In genomic region chr5:68187268-68188055, GRCh38 we compare ENCODE assay signal across 9 cellular contexts. TPM values are rescaled to one million over a fixed set of nuclear protein-coding genes. Genes with fewer than 3 reads are reported as not detected.
DNase-seq lines count a peak whose midpoint lies in the region; ATAC-seq and TF ChIP-seq lines count a peak whose summit lies in the region.
"Had no signal": no experiment of that assay in that cellular context is flagged by ENCODE, and none has a peak within 500 bp of the region (broad histone marks: within the 10 kb centered on the region; RNA-seq: fewer than 3 reads in every experiment).

No MANE protein-coding gene starts in this region.

- peak; percentile 49 for DNase-seq in AG08396 (ENCODE audit: low spot score)
- DNase-seq in amygdala (lab: John Stamatoyannopoulos, UW) = peak; percentile 24 to 93 (median 82)
- DNase-seq in left ventricle myocardium inferior = peak; percentile 23
- DNase-seq in neural crest cell (ENCODE audit: low read depth, low spot score) = peak; percentile 60
- DNase-seq in COR-L47 (lab: John Stamatoyannopoulos, UW) = no peak
- no peak for DNase-seq in RPMI8226
- DNase-seq in NCI-H1417 (lab: John Stamatoyannopoulos, UW) = no peak
- DNase-seq: NCI-H774 had no signal

- no peaks in the 10 kb centered on the region for H3K27me3 Mint-ChIP-seq in neural crest cell (ENCODE audit: low read depth)

- no peaks in the 10 kb centered on the region for H3K27me3 ChIP-seq in left ventricle myocardium inferior (ENCODE audit: low read depth)

- no peaks in the 10 kb centered on the region for H3K4me1 ChIP-seq in left ventricle myocardium inferior

- H3K4me1 Mint-ChIP-seq in neural crest cell = peaks cover 36% of the 10 kb centered on the region

- no peak for ATAC-seq in GM21825 (IDR thresholded peaks at IDR 0.05; ENCODE audit: unreplicated experiment)

- peak overlapping the region; percentile 85 for H3K4me3 Mint-ChIP-seq in neural crest cell

- no peaks in the 10 kb centered on the region for H3K9me3 ChIP-seq in left ventricle myocardium inferior (replicated peaks)

- peak overlapping the region; percentile 47 for H3K4me3 ChIP-seq in left ventricle myocardium inferior

- intact Hi-C loops in left ventricle myocardium inferior (cut with micrococcal nuclease) = no loop called here

- H3K27ac ChIP-seq in left ventricle myocardium inferior (replicated peaks) = peak overlapping the region; percentile 70

- H3K36me3 Mint-ChIP-seq in neural crest cell (ENCODE audit: low read depth) = peaks cover 2% of the 10 kb centered on the region

- no peaks in the 10 kb centered on the region for H3K36me3 ChIP-seq in left ventricle myocardium inferior

- H3K9me3 Mint-ChIP-seq in neural crest cell = peaks cover 2% of the 10 kb centered on the region

- peak overlapping the region; percentile 96 for H3K27ac Mint-ChIP-seq in neural crest cell (ENCODE audit: unreplicated experiment)

- no peak for TF ChIP-seq CTCF in left ventricle myocardium inferior (IDR thresholded peaks at IDR 0.05; ENCODE audit: borderline replicate concordance)
- TF ChIP-seq CTCF in neural crest cell (conservative IDR thresholded peaks at IDR 0.05) = no peak

RNA-seq across cellular contexts. Expression of gene PIK3R1, which starts 28.1 kb away (rescaled TPM):
- total RNA-seq in left ventricle myocardium inferior = 132 TPM
- 59.9 and 68.3 TPM in 2 replicates for total RNA-seq in neural crest cell

Comparison
In these comparisons a context has a peak if more than half of its experiments do, and no peak if none do; other contexts are left out.
1. DNase-seq: peak in AG08396 (single experiment), amygdala (56 of 56), left ventricle myocardium inferior (single experiment) and neural crest cell (single experiment); none in COR-L47 (single experiment), RPMI8226 (single experiment) and NCI-H1417 (0 of 3).